20 cellular contexts compared by ENCODE assay signal in the genomic region with DNA sequence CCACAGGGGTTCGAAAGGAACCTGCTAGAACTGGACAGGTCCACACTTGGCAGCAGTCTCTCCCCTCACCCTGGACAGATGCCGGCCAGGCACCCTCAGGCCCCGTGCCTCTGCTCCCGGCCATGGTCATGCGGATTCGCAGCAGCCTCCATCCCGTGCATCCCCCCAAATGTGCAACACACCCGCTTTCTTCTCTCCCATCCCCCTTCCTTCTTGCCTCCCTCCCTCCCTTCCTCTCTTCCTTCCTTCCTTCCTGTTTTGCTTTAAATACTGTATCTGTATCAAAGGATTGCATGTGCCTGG. TPM values are rescaled to one million over a fixed set of nuclear protein-coding genes. Genes with fewer than 3 reads are reported as not detected.
"Had no signal": no experiment of that assay in that cellular context is flagged by ENCODE, and none has a peak within 500 bp of the region (broad histone marks: within the 10 kb centered on the region; RNA-seq: fewer than 3 reads in every experiment).

No MANE protein-coding gene starts in this region.

- H3K27ac ChIP-seq: esophagus squamous epithelium, psoas muscle, right lobe of liver, SK-N-MC, testis had no signal

- DNase-seq: activated CD4-positive, alpha-beta T cell treated with anti-CD3 and anti-CD28 coated beads for 48 hours; activated CD8-positive, alpha-beta T cell treated with anti-CD3 and anti-CD28 coated beads for 36 hours; activated naive CD4-positive, alpha-beta T cell treated with Interleukin-2 at 50 U/mL for 16 hours; activated T-cell treated with anti-CD3 and anti-CD28 coated beads, Interleukin-2, amount 50 U/mL, for 48 hours; esophagus squamous epithelium; hippocampal formation; mesendoderm; nephron progenitor cell; stimulated activated CD4-positive, alpha-beta T cell treated with anti-CD3 and anti-CD28 coated beads, Interleukin-1b, Interleukin-23, amount 100 ng/mL, for 48 hours; stimulated activated naive CD8-positive, alpha-beta T cell treated with anti-CD3 and anti-CD28 coated beads, Interleukin-15, amount 100 ng/mL, for 72 hours; T-helper 1 cell; testis had no signal

- H3K27me3 ChIP-seq: right lobe of liver, testis had no signal

- H3K4me1 ChIP-seq: esophagus squamous epithelium, psoas muscle, right lobe of liver, testis had no signal

- H3K4me3 ChIP-seq: esophagus squamous epithelium, psoas muscle, right lobe of liver, SK-N-MC, testis had no signal

- ATAC-seq: activated CD8-positive, alpha-beta T cell treated with anti-CD3 and anti-CD28 coated beads for 36 hours; psoas muscle; right lobe of liver; stimulated activated naive CD8-positive, alpha-beta T cell treated with anti-CD3 and anti-CD28 coated beads, Interleukin-15, amount 100 ng/mL, for 72 hours had no signal

- H3K9me3 ChIP-seq: testis had no signal

- H3K36me3 ChIP-seq: esophagus squamous epithelium, right lobe of liver had no signal

RNA-seq across cellular contexts. Expression of a gene that starts 35.0 kb away (rescaled TPM):
- total RNA-seq: activated CD8-positive, alpha-beta T cell treated with anti-CD3 and anti-CD28 coated beads for 36 hours; fibroblast of villous mesenchyme; glomerular endothelial cell; liver; omental fat pad; psoas muscle; right lobe of liver; ureter had no signal
